ENCODE assay signal across 8 cellular contexts in the genomic region with DNA sequence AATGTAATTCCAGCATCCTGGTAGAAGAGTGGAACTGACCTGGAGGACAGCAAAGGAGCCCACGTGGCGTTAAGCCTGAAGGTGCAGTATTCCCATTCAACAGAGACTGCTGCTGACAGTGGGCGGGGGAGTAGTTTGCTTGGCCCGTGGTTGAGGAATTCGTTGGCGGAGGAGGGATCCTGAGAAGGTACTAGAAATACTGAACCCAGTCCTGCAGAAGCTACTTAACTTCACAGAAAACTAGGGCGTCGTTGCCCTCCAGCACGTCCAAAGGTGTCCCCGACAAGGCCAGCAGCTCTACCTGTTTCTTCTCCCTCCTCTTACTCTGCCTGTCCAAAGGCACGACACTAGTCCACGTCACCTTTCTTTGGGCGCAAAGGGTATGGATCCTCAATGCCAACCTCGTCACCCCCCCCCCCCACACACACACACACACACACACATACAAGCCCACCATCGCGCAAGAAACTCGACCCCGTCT. TPM values are rescaled to one million over a fixed set of nuclear protein-coding genes. Genes with fewer than 3 reads are reported as not detected.
DNase-seq lines count a peak whose midpoint lies in the region; ATAC-seq and TF ChIP-seq lines count a peak whose summit lies in the region.

No MANE protein-coding gene starts in this region.

- no peak for TF ChIP-seq POLR2A in testis (IDR thresholded peaks at IDR 0.05)

- H3K18ac ChIP-seq in mesendoderm (ENCODE audit: low read length) = no peak overlapping the region

- H3K4ac ChIP-seq in mesendoderm (ENCODE audit: low read depth, low read length) = no peak overlapping the region

- H4K8ac ChIP-seq in mesendoderm (ENCODE audit: low read depth, low read length) = no peak overlapping the region

- peak overlapping the region; percentile 70 for H3K4me2 ChIP-seq in mesendoderm (ENCODE audit: low read length)

- CTCF ChIA-PET in RWPE1 (lab: Yijun Ruan, JAX) = interaction anchor here (0.8 to 2.2 kb wide), 2 partner anchors 126 to 128 kb away, joined by 6 read pairs; no protein-coding TSS in a partner anchor

- intact Hi-C loops in testis (cut with DNase I; ENCODE audit: low total_unique reads) = no loop called here

- peak overlapping the region; percentile 78 for H3K9ac ChIP-seq in mesendoderm (ENCODE audit: low read length)

- H2AK5ac ChIP-seq in mesendoderm (ENCODE audit: low read length) = no peak overlapping the region

- peak overlapping the region; percentile 90 for H3K56ac ChIP-seq in mesendoderm (ENCODE audit: low read length)

- no peak overlapping the region for H4K5ac ChIP-seq in mesendoderm (ENCODE audit: low read length)

- peaks cover 4% of the 10 kb centered on the region for H3K36me3 ChIP-seq in effector memory CD4-positive, alpha-beta T cell (ENCODE audit: control insufficient read depth, insufficient read depth, low read length)
- H3K36me3 ChIP-seq in mesendoderm (ENCODE audit: control insufficient read depth, insufficient read depth, low read length) (no peaks in the 10 kb centered on the region), testis (ENCODE audit: low read depth, missing control alignments) (no peaks in the 10 kb centered on the region)

- H3K4me1 ChIP-seq in effector memory CD4-positive, alpha-beta T cell (ENCODE audit: control insufficient read depth, insufficient read depth, low read length, poor library complexity, severe bottlenecking) = peaks cover 41% of the 10 kb centered on the region
- H3K4me1 ChIP-seq in mesendoderm (ENCODE audit: control insufficient read depth, low read depth, low read length) (no peaks in the 10 kb centered on the region), testis (peaks cover 5% of the 10 kb centered on the region)

- no peaks in the 10 kb centered on the region for H3K9me3 ChIP-seq in effector memory CD4-positive, alpha-beta T cell (ENCODE audit: control insufficient read depth, low read length)
- no peaks in the 10 kb centered on the region for H3K9me3 ChIP-seq in testis

- H3K4me3 ChIP-seq in effector memory CD4-positive, alpha-beta T cell (ENCODE audit: insufficient read depth, low read depth, low read length, poor library complexity, severe bottlenecking) = peak overlapping the region; percentile 91
- peak overlapping the region; percentile 66 for H3K4me3 ChIP-seq in mesendoderm (ENCODE audit: low read length)
- peak overlapping the region; percentile 76 to 83 for H3K4me3 ChIP-seq in testis

- peak; percentile 11 to 24 for ATAC-seq in activated CD4-positive, CD25-positive, alpha-beta regulatory T cell treated with anti-CD3 and anti-CD28 coated beads, Interleukin-2, amount 50 U/mL, for 24 hours
- ATAC-seq in HG03045 (IDR thresholded peaks at IDR 0.05; ENCODE audit: unreplicated experiment) = peak; percentile 3

- no peak overlapping the region for H2BK120ac ChIP-seq in mesendoderm (ENCODE audit: low read depth, low read length)

- TF ChIP-seq CTCF in RWPE1 (conservative IDR thresholded peaks at IDR 0.05; ENCODE audit: low read depth) (no peak), testis (IDR thresholded peaks at IDR 0.05) (no peak)

- H3K79me2 ChIP-seq in mesendoderm (ENCODE audit: control insufficient read depth, insufficient read depth, low read length) = no peaks in the 10 kb centered on the region

- POLR2A ChIA-PET in RWPE1 (lab: Yijun Ruan, JAX; ENCODE audit: low non-redundant PET) = no interaction called here

- WGBS in mesendoderm (ENCODE audit: extremely low coverage, insufficient coverage, low lambda C conversion rate) = no CpG with 5 or more reads among the region's 18 CpGs
- 0 to 1% methylated on average over 17 of the region's 18 CpGs for WGBS in testis, 2 donors

- H3K27me3 ChIP-seq in effector memory CD4-positive, alpha-beta T cell (replicated peaks; ENCODE audit: control insufficient read depth, insufficient read depth, low read length, poor library complexity, severe bottlenecking) = no peaks in the 10 kb centered on the region
- H3K27me3 ChIP-seq in mesendoderm (ENCODE audit: insufficient read depth, low read length, poor library complexity) (no peaks in the 10 kb centered on the region), testis (no peaks in the 10 kb centered on the region)

- no peak for DNase-seq in activated CD4-positive, CD25-positive, alpha-beta regulatory T cell (lab: John Stamatoyannopoulos, UW)
- DNase-seq in RWPE1 (ENCODE audit: low spot score) = peak; percentile 55
- no peak for DNase-seq in effector memory CD4-positive, alpha-beta T cell
- peak; percentile 41 for DNase-seq in mesendoderm
- DNase-seq in testis = peak; percentile 63
- DNase-seq in NCI-H187 (lab: John Stamatoyannopoulos, UW) = no peak

- no peak overlapping the region for H2BK5ac ChIP-seq in mesendoderm (ENCODE audit: low read length)

- H3K23ac ChIP-seq in mesendoderm (ENCODE audit: low read length) = no peak overlapping the region

- H2BK15ac ChIP-seq in mesendoderm (replicated peaks; ENCODE audit: low read depth) = no peak overlapping the region

- H3K79me1 ChIP-seq in mesendoderm (ENCODE audit: low read length) = peaks cover 4% of the 10 kb centered on the region

- H3K27ac ChIP-seq in RWPE1 (peak overlapping the region; percentile 89), mesendoderm (ENCODE audit: low read depth, low read length) (no peak overlapping the region), testis (peak overlapping the region; percentile 39 to 87)
- peak overlapping the region; percentile 98 for H3K27ac ChIP-seq in effector memory CD4-positive, alpha-beta T cell (ENCODE audit: insufficient read depth, low read length, poor library complexity, severe bottlenecking)

RNA-seq across cellular contexts. Expression of gene PUS7L, which starts 0.3 kb away (rescaled TPM):
- polyA plus RNA-seq in mesendoderm (2013, experiment 1 of 2) = 17.1 TPM
- 16.3 TPM for polyA plus RNA-seq in mesendoderm (2013, experiment 2 of 2)
- total RNA-seq in testis = 10 to 100 TPM in 1 of 2 donors, 1 to 10 TPM in 1; 9.7 to 11.0 TPM
- 3.0 TPM for polyA plus RNA-seq in testis (ENCODE audit: insufficient read depth, low read depth, low replicate concordance)

RNA-seq across cellular contexts. Expression of gene IRAK4, which starts 0.5 kb away (rescaled TPM):
- polyA plus RNA-seq in mesendoderm (2013, experiment 1 of 2) = 1.8 TPM
- polyA plus RNA-seq in mesendoderm (2013, experiment 2 of 2) = 1.6 TPM
- 10 to 100 TPM; 16.4 to 19.6 TPM for total RNA-seq in testis
- polyA plus RNA-seq in testis (ENCODE audit: insufficient read depth, low read depth, low replicate concordance) = 14.0 TPM

RNA-seq across cellular contexts. Expression of gene TWF1, which starts 47.8 kb away (rescaled TPM):
- polyA plus RNA-seq in mesendoderm (2013, experiment 1 of 2) = 25.0 TPM
- 25.1 TPM for polyA plus RNA-seq in mesendoderm (2013, experiment 2 of 2)
- total RNA-seq in testis = 10 to 100 TPM; 35.7 to 39.1 TPM
- polyA plus RNA-seq in testis (ENCODE audit: insufficient read depth, low read depth, low replicate concordance) = 28.9 TPM

Comparison
In these comparisons a context has a peak if more than half of its experiments do, and no peak if none do; other contexts are left out.
1. DNase-seq: peak in RWPE1 (single experiment), mesendoderm (single experiment) and testis (single experiment); none in activated CD4-positive, CD25-positive, alpha-beta regulatory T cell (0 of 4), effector memory CD4-positive, alpha-beta T cell (0 of 3) and NCI-H187 (0 of 2).
2. Peak in every context shown above with its lines, with median percentiles within 50 percentile points of each other: H3K4me3 ChIP-seq.